ENCODE assay signal across 32 cellular contexts in the genomic region with DNA sequence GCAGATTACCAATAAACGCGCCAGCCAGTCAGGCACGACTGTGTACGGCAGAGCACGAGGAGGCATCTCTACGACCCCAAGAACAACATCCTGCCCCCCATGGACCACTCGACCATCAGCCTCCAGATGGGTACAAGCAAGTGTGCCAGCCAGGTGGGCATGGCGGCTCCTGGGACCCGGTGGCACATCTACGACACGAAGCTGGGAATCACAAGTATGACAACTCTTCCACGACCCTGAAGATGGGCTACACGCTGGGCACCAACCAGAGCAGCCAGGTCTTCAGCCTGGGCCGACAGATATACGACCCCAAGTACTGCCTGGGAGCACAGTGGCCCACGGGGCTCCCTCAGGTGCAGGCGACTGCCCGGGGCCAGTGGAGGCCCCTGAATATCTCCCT.
DNase-seq lines count a peak whose midpoint lies in the region; ATAC-seq, FAIRE-seq and TF ChIP-seq lines count a peak whose summit lies in the region.
"Had no signal": no experiment of that assay in that cellular context is flagged by ENCODE, and none has a peak within 500 bp of the region (broad histone marks: within the 10 kb centered on the region; RNA-seq: fewer than 3 reads in every experiment).

No MANE protein-coding gene starts in this region.

- H3K4me2 ChIP-seq in SK-N-SH (no peak overlapping the region), K562 (ENCODE audit: insufficient read depth, low read length) (no peak overlapping the region)
- H3K4me2 ChIP-seq: A549; BLaER1; BLaER1 treated with 17β-estradiol and CSF1 and Interleukin-3, amounts not matched to agents 10 nM and 100 nM had no signal

- no TSS peak for BruUV-seq in K562 (replicated peaks; lab: Mats Ljungman, UMichigan)

- 17% methylated on average over 8 of the region's 18 CpGs for WGBS in SK-N-SH (ENCODE audit: low lambda C conversion rate)
- 11% methylated on average over 12 of the region's 18 CpGs for WGBS in K562 (ENCODE audit: insufficient coverage, low coverage, missing lambda C conversion rate)
- WGBS in spleen, 5 donors = 80 to 88% (median 87%) methylated on average over 14 to 18 of the region's 18 CpGs

- no peaks in the 10 kb centered on the region for H3K36me3 ChIP-seq in SK-N-SH (replicated peaks in 1 of 2; ENCODE audit: control insufficient read depth in 1 of 2, insufficient read depth in 2 of 2, low read length in 1 of 2)
- no peaks in the 10 kb centered on the region for H3K36me3 ChIP-seq in K562 (ENCODE audit: control insufficient read depth, insufficient read depth, low read length)
- H3K36me3 ChIP-seq in spleen = no peaks in the 10 kb centered on the region
- H3K36me3 ChIP-seq: BE2C; BLaER1; BLaER1 treated with 17β-estradiol and CSF1 and Interleukin-3, amounts not matched to agents 10 nM and 100 nM had no signal

- POLR2A ChIA-PET in SK-N-SH (lab: Yijun Ruan, JAX) (no interaction called here), K562 (lab: Yijun Ruan, JAX) (no interaction called here)

- TF ChIP-seq EP300 in SK-N-SH (IDR thresholded peaks at IDR 0.05; ENCODE audit: borderline replicate concordance in 1 of 2, low read depth in 1 of 2, low read length in 1 of 2) = no peak
- TF ChIP-seq EP300 in K562 (IDR thresholded peaks at IDR 0.05; ENCODE audit: low read length) = no peak

- H3K27ac ChIP-seq in SK-N-SH (ENCODE audit: low read depth in 2 of 2, low read length in 1 of 2) = no peak overlapping the region
- H3K27ac ChIP-seq in K562 (ENCODE audit: extremely low read depth, low read depth, low read length) = no peak overlapping the region
- H3K27ac ChIP-seq in spleen = no peak overlapping the region
- H3K27ac ChIP-seq: 22Rv1; A549; BLaER1; BLaER1 treated with 17β-estradiol and CSF1 and Interleukin-3, amounts not matched to agents 10 nM and 100 nM; C4-2B had no signal

- ATAC-seq in SK-N-SH treated with all-trans-retinoic acid at 6 μM for 48 hours (no peak), K562 (peak; percentile 58), HG03097 (IDR thresholded peaks at IDR 0.05; ENCODE audit: low FRiP score, unreplicated experiment) (no peak)
- ATAC-seq: A549; CD8-positive, alpha-beta T cell had no signal

- intact Hi-C loops in K562 (cut with micrococcal nuclease) = no loop called here
- intact Hi-C loops in spleen (cut with DNase I; ENCODE audit: low total_unique reads) = no loop called here

- TF ChIP-seq CTCF in SK-N-SH (IDR thresholded peaks at IDR 0.05) (no peak), K562 (IDR thresholded peaks at IDR 0.05 in 2 of 3, conservative IDR thresholded peaks at IDR 0.05 in 1 of 3; ENCODE audit: insufficient read depth in 2 of 3, low read depth in 1 of 3, low read length in 3 of 3) (no peak), spleen (IDR thresholded peaks at IDR 0.05 in 8 of 11, conservative IDR thresholded peaks at IDR 0.05 in 3 of 11) (no peak)

- CTCF ChIA-PET in SK-N-SH (lab: Yijun Ruan, JAX) (no interaction called here), K562 (lab: Yijun Ruan, JAX; ENCODE audit: low intra/inter-chr PET ratio) (no interaction called here)

- no peaks in the 10 kb centered on the region for H4K20me1 ChIP-seq in SK-N-SH (ENCODE audit: insufficient read depth)
- H4K20me1 ChIP-seq in K562 (replicated peaks; ENCODE audit: control insufficient read depth, insufficient read depth, low read length) = no peaks in the 10 kb centered on the region
- H4K20me1 ChIP-seq: BLaER1; BLaER1 treated with 17β-estradiol and CSF1 and Interleukin-3, amounts not matched to agents 10 nM and 100 nM had no signal

- H3K9ac ChIP-seq in SK-N-SH (no peak overlapping the region), K562 (ENCODE audit: insufficient read depth in 1 of 2, low read depth in 2 of 2, low read length in 2 of 2) (no peak overlapping the region)
- H3K9ac ChIP-seq: BLaER1; BLaER1 treated with 17β-estradiol and CSF1 and Interleukin-3, amounts not matched to agents 10 nM and 100 nM had no signal

- no peaks in the 10 kb centered on the region for H3K9me1 ChIP-seq in K562 (ENCODE audit: control insufficient read depth, insufficient read depth, low read length)

- no peaks in the 10 kb centered on the region for H3K9me3 ChIP-seq in SK-N-SH
- H3K9me3 ChIP-seq in K562 (replicated peaks; ENCODE audit: control insufficient read depth, insufficient read depth, low read depth, low read length) = no peaks in the 10 kb centered on the region
- peaks cover 0 to 11% (median 0%) of the 10 kb centered on the region in 8 donors for H3K9me3 ChIP-seq in spleen
- H3K9me3 ChIP-seq: A549, BE2C, Caco-2 had no signal

- no peak for TF ChIP-seq POLR2A in K562 (conservative IDR thresholded peaks at IDR 0.05)
- no peak for TF ChIP-seq POLR2A in spleen (IDR thresholded peaks at IDR 0.05)

- H2AFZ ChIP-seq in SK-N-SH (ENCODE audit: low read depth) = no peak overlapping the region
- no peak overlapping the region for H2AFZ ChIP-seq in K562 (ENCODE audit: low read depth, low read length)

- no peaks in the 10 kb centered on the region for H3K4me1 ChIP-seq in SK-N-SH (ENCODE audit: control insufficient read depth in 1 of 2, insufficient read depth in 2 of 2, low read depth in 1 of 2, low read length in 1 of 2)
- H3K4me1 ChIP-seq in K562 (replicated peaks in 1 of 2; ENCODE audit: control insufficient read depth in 2 of 2, insufficient read depth in 2 of 2, low read length in 2 of 2) = no peaks in the 10 kb centered on the region; a peak in 1 of 5 replicates
- H3K4me1 ChIP-seq in spleen = no peaks in the 10 kb centered on the region
- H3K4me1 ChIP-seq: A549; BE2C; BLaER1; BLaER1 treated with 17β-estradiol and CSF1 and Interleukin-3, amounts not matched to agents 10 nM and 100 nM; Caco-2 had no signal

- in situ Hi-C loops in K562 (cut with MboI) = no loop called here

- TF ChIP-seq RAD21 in SK-N-SH (IDR thresholded peaks at IDR 0.05; ENCODE audit: low read length) = no peak
- no peak for TF ChIP-seq RAD21 in K562 (CRISPR knock-in tag; conservative IDR thresholded peaks at IDR 0.05 in 1 of 2, IDR thresholded peaks at IDR 0.05 in 1 of 2)

- H3K4me3 ChIP-seq in SK-N-SH (ENCODE audit: low read depth in 2 of 2, low read length in 1 of 2) (no peak overlapping the region), K562 (no peak overlapping the region), spleen (no peak overlapping the region)
- H3K4me3 ChIP-seq: A549; BLaER1; BLaER1 treated with 17β-estradiol and CSF1 and Interleukin-3, amounts not matched to agents 10 nM and 100 nM had no signal

- no peaks in the 10 kb centered on the region for H3K9me2 ChIP-seq in SK-N-SH

- H3K79me2 ChIP-seq in SK-N-SH (ENCODE audit: insufficient read depth) = no peaks in the 10 kb centered on the region
- H3K79me2 ChIP-seq in K562 (ENCODE audit: control insufficient read depth, insufficient read depth, low read length) = no peaks in the 10 kb centered on the region

- H3F3A ChIP-seq in SK-N-SH (replicated peaks; ENCODE audit: insufficient read depth) = no peaks in the 10 kb centered on the region

- no peaks in the 10 kb centered on the region for H3K27me3 ChIP-seq in SK-N-SH (ENCODE audit: insufficient read depth)
- H3K27me3 ChIP-seq in K562 (ENCODE audit: control insufficient read depth in 2 of 2, insufficient read depth in 2 of 2, low read length in 2 of 2) = peaks cover 3 to 8% of the 10 kb centered on the region in 2 experiments; a peak in 3 of 5 replicates
- no peaks in the 10 kb centered on the region for H3K27me3 ChIP-seq in spleen (replicated peaks in 1 of 7)
- H3K27me3 ChIP-seq: BE2C; BLaER1; BLaER1 treated with 17β-estradiol and CSF1 and Interleukin-3, amounts not matched to agents 10 nM and 100 nM had no signal

- no peak for FAIRE-seq in K562 (lab: Jason Lieb, UNC)
- FAIRE-seq: A204.1, A549, D721Med had no signal

- peak; percentile 3 for DNase-seq in SK-N-SH
- no peak for DNase-seq in K562 (ENCODE audit: extremely low read depth in 1 of 4, low spot score in 3 of 4)
- peak; percentile 58 for DNase-seq in spleen
- DNase-seq in mucosa of gallbladder (ENCODE audit: low spot score) = no peak
- DNase-seq: 8988T; ACHN; AML-193; BE2C; C1 segment of cervical spinal cord; Caco-2; Calu3; CD4-positive, alpha-beta T cell; CD4-positive, CD25-positive, alpha-beta regulatory T cell; CD8-positive, alpha-beta memory T cell; CD8-positive, alpha-beta T cell; COR-L47; DMS 273 treated with DMSO at 0.1 percent for 48 hours; DMS153; DMS53; DMS79; DMS79 treated with DMSO at 0.1 percent for 48 hours; DND-41; EL had no signal

TF ChIP-seq in SK-N-SH, 30 proteins besides CTCF, POLR2A, EP300 and RAD21 (continues in another document):
- TF ChIP-seq TEAD4 (IDR thresholded peaks at IDR 0.05; ENCODE audit: borderline replicate concordance, insufficient read depth) (no peak), ELF1 (IDR thresholded peaks at IDR 0.05) (no peak)

TF ChIP-seq in K562, 482 proteins besides CTCF, POLR2A, EP300 and RAD21:
- TF ChIP-seq NR2F6 (CRISPR knock-in tag; IDR thresholded peaks at IDR 0.05) (no peak), FOXJ3 (CRISPR knock-in tag; IDR thresholded peaks at IDR 0.05) (no peak)

Comparison
In these comparisons a context has a peak if more than half of its experiments do, and no peak if none do; other contexts are left out.
1. DNase-seq: peak in SK-N-SH (single experiment) and spleen (single experiment); none in K562 (0 of 4) and mucosa of gallbladder (single experiment).